Comparison of ENCODE assay signal across 1 cellular context in the genomic region with DNA sequence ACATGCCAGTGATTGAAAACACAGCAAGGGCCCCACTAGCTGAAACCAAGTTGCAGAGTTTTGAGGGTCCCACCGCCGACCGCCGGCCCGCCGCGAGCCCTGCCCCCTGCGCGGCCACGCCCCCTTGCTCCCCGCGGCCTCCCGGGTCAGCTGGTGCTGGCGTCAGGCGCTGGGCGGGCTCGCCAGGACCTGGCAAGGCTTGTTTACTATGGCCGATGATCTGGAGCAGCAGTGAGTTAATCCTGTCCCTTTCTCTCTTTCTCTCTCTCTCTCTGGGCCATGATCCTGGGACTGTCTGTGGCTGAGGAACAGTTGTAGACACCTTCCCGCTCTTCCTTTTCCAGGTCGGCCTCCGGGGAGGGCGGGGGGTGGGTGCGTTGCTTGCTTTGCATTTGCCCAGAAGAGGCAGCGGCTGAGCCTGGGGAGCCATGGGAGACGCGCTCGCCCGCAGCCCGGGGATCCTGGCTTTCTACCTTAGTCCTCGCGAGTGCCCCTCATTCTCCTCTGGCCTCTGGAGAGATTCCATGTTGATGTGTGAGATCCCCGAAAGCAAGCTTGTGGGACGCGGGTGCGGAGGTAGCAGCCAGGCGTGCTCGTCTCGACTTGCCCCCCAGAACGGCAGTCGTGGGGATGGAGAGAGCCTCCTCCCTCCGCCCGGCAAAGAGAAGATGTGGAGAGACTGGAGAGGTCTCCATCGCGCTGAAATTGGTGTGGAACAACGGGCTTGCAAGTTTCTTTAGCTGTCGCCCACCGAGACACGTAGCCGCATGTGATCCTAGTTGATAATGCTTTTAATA.
TF ChIP-seq lines count a peak whose summit lies in the region.

Gene ABHD4 (plus strand): TSS at position 202 of the 797 bp plus-strand sequence. CDS start 7 bp downstream, at position 209.

TF ChIP-seq in K562, 482 proteins besides CTCF, POLR2A, EP300 and RAD21 (continued from another document and continues in another):
- TF ChIP-seq, protein P1, sequence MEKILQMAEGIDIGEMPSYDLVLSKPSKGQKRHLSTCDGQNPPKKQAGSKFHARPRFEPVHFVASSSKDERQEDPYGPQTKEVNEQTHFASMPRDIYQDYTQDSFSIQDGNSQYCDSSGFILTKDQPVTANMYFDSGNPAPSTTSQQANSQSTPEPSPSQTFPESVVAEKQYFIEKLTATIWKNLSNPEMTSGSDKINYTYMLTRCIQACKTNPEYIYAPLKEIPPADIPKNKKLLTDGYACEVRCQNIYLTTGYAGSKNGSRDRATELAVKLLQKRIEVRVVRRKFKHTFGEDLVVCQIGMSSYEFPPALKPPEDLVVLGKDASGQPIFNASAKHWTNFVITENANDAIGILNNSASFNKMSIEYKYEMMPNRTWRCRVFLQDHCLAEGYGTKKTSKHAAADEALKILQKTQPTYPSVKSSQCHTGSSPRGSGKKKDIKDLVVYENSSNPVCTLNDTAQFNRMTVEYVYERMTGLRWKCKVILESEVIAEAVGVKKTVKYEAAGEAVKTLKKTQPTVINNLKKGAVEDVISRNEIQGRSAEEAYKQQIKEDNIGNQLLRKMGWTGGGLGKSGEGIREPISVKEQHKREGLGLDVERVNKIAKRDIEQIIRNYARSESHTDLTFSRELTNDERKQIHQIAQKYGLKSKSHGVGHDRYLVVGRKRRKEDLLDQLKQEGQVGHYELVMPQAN (IDR thresholded peaks at IDR 0.05; ENCODE audit: borderline replicate concordance): peak; percentile 19; the same call in 1 of the 2 replicates
- no peak for TF ChIP-seq STAT5A (IDR thresholded peaks at IDR 0.05; ENCODE audit: borderline replicate concordance, low read length)
- no peak for TF ChIP-seq HOMEZ (CRISPR knock-in tag; IDR thresholded peaks at IDR 0.05)
- TF ChIP-seq RBM34 (IDR thresholded peaks at IDR 0.05; ENCODE audit: borderline replicate concordance, insufficient read depth, low read length): no peak
- TF ChIP-seq MEF2D (tag; conservative IDR thresholded peaks at IDR 0.05; ENCODE audit: low read depth): no peak
- TF ChIP-seq PTTG1 (tag; IDR thresholded peaks at IDR 0.05; ENCODE audit: low read depth): no peak
- TF ChIP-seq ZNF589 (CRISPR knock-in tag; IDR thresholded peaks at IDR 0.05; ENCODE audit: low read depth): no peak
- TF ChIP-seq YY1 (IDR thresholded peaks at IDR 0.05; ENCODE audit: borderline replicate concordance in 1 of 3, control insufficient read depth in 1 of 3, extremely low read depth in 1 of 3, insufficient read depth in 3 of 3, insufficient read length in 1 of 3, insufficient replicate concordance in 2 of 3, low read depth in 1 of 3, low read length in 2 of 3): peak in 1 of 3 experiments; percentile 66
- TF ChIP-seq SIRT6 (IDR thresholded peaks at IDR 0.05; ENCODE audit: low read depth, low read length): no peak
- no peak for TF ChIP-seq CBFA2T2 (conservative IDR thresholded peaks at IDR 0.05)
- no peak for TF ChIP-seq MAFG (tag; conservative IDR thresholded peaks at IDR 0.05)
- no peak for TF ChIP-seq E2F6 (IDR thresholded peaks at IDR 0.05; ENCODE audit: borderline replicate concordance in 1 of 2, extremely low read depth in 1 of 2, insufficient read depth in 1 of 2, insufficient read length in 1 of 2, low read depth in 1 of 2, low read length in 1 of 2, poor library complexity in 1 of 2, severe bottlenecking in 1 of 2)
- TF ChIP-seq PPARD (CRISPR knock-in tag; IDR thresholded peaks at IDR 0.05): no peak
- TF ChIP-seq ZFP30 (CRISPR knock-in tag; IDR thresholded peaks at IDR 0.05; ENCODE audit: borderline replicate concordance): no peak
- TF ChIP-seq TFAM (CRISPR knock-in tag; conservative IDR thresholded peaks at IDR 0.05): no peak
- no peak for TF ChIP-seq ZNF134 (CRISPR knock-in tag; conservative IDR thresholded peaks at IDR 0.05)
- TF ChIP-seq IFI16 (CRISPR knock-in tag; IDR thresholded peaks at IDR 0.05): no peak
- TF ChIP-seq SREBF1 (IDR thresholded peaks at IDR 0.05; ENCODE audit: borderline replicate concordance, low read depth, low read length): no peak
- TF ChIP-seq, protein P2, sequence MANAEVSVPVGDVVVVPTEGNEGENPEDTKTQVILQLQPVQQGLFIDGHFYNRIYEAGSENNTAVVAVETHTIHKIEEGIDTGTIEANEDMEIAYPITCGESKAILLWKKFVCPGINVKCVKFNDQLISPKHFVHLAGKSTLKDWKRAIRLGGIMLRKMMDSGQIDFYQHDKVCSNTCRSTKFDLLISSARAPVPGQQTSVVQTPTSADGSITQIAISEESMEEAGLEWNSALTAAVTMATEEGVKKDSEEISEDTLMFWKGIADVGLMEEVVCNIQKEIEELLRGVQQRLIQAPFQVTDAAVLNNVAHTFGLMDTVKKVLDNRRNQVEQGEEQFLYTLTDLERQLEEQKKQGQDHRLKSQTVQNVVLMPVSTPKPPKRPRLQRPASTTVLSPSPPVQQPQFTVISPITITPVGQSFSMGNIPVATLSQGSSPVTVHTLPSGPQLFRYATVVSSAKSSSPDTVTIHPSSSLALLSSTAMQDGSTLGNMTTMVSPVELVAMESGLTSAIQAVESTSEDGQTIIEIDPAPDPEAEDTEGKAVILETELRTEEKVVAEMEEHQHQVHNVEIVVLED (CRISPR knock-in tag; IDR thresholded peaks at IDR 0.05): no peak
- TF ChIP-seq ZNF75A (CRISPR knock-in tag; IDR thresholded peaks at IDR 0.05): no peak
- no peak for TF ChIP-seq MXI1 (IDR thresholded peaks at IDR 0.05; ENCODE audit: low read depth, low read length)
- no peak for TF ChIP-seq JUNB (CRISPR knock-in tag; conservative IDR thresholded peaks at IDR 0.05)
- no peak for TF ChIP-seq CBX2 (IDR thresholded peaks at IDR 0.05; ENCODE audit: insufficient read depth, low read length, poor library complexity, severe bottlenecking)
- TF ChIP-seq ZNF23 (CRISPR knock-in tag; IDR thresholded peaks at IDR 0.05): no peak
- peak; percentile 24; the same call in 1 of the 2 replicates for TF ChIP-seq JUND (IDR thresholded peaks at IDR 0.05; ENCODE audit: borderline replicate concordance, low read depth, low read length)
- TF ChIP-seq JUND (tag; IDR thresholded peaks at IDR 0.05; ENCODE audit: borderline replicate concordance, low read depth, low read length): no peak
- 0 out of 2 replicates have a peak, but pooled peaks have one; percentile 17 for TF ChIP-seq SMARCA5 (IDR thresholded peaks at IDR 0.05)
- TF ChIP-seq ZNF583 (CRISPR knock-in tag; IDR thresholded peaks at IDR 0.05): no peak
- TF ChIP-seq ZNF445 (CRISPR knock-in tag; IDR thresholded peaks at IDR 0.05; ENCODE audit: low read depth): no peak
- peak; percentile 27 for TF ChIP-seq KDM5B (IDR thresholded peaks at IDR 0.05; ENCODE audit: insufficient replicate concordance, low read depth, low read length)
- TF ChIP-seq CBFB (CRISPR knock-in tag; IDR thresholded peaks at IDR 0.05): no peak
- TF ChIP-seq ZNF133 (CRISPR knock-in tag; IDR thresholded peaks at IDR 0.05): no peak
- TF ChIP-seq POLR2G (IDR thresholded peaks at IDR 0.05; ENCODE audit: low read depth, low read length): peak; percentile 74
- TF ChIP-seq NCOA2 (IDR thresholded peaks at IDR 0.05; ENCODE audit: partially characterized antibody in 2 of 2): no peak
- TF ChIP-seq PHB (CRISPR knock-in tag; IDR thresholded peaks at IDR 0.05): no peak
- TF ChIP-seq CCNT2 (IDR thresholded peaks at IDR 0.05; ENCODE audit: borderline replicate concordance, extremely low read depth, insufficient read length, low read depth, low read length): peak; percentile 51
- TF ChIP-seq POLR3G (IDR thresholded peaks at IDR 0.05; ENCODE audit: extremely low read depth, insufficient read length, insufficient replicate concordance): no peak
- no peak for TF ChIP-seq ILK (tag; IDR thresholded peaks at IDR 0.05; ENCODE audit: borderline replicate concordance, low read depth)
- no peak for TF ChIP-seq FOXM1 (IDR thresholded peaks at IDR 0.05; ENCODE audit: low read depth)
- TF ChIP-seq FOXM1 (CRISPR knock-in tag; IDR thresholded peaks at IDR 0.05; ENCODE audit: low read depth): no peak
- no peak for TF ChIP-seq HOXB6 (CRISPR knock-in tag; IDR thresholded peaks at IDR 0.05; ENCODE audit: borderline replicate concordance)
- TF ChIP-seq KLF13 (tag; IDR thresholded peaks at IDR 0.05; ENCODE audit: borderline replicate concordance, low read depth): peak; percentile 88; the same call in 1 of the 2 replicates
- TF ChIP-seq FIP1L1 (IDR thresholded peaks at IDR 0.05; ENCODE audit: low read depth, low read length, poor library complexity, severe bottlenecking): no peak
- TF ChIP-seq DIDO1 (tag; IDR thresholded peaks at IDR 0.05; ENCODE audit: low read depth): no peak
- no peak for TF ChIP-seq ZNF197 (CRISPR knock-in tag; IDR thresholded peaks at IDR 0.05; ENCODE audit: low read depth)
- TF ChIP-seq HDAC1 (IDR thresholded peaks at IDR 0.05): peak in 1 of 2 experiments; percentile 43; a peak in 2 of 4 replicates
- no peak for TF ChIP-seq ZNF121 (CRISPR knock-in tag; conservative IDR thresholded peaks at IDR 0.05)
- no peak for TF ChIP-seq CREBBP (IDR thresholded peaks at IDR 0.05; ENCODE audit: low read depth, low read length)
- TF ChIP-seq ZNF174 (CRISPR knock-in tag; IDR thresholded peaks at IDR 0.05): no peak
- TF ChIP-seq, protein P3, sequence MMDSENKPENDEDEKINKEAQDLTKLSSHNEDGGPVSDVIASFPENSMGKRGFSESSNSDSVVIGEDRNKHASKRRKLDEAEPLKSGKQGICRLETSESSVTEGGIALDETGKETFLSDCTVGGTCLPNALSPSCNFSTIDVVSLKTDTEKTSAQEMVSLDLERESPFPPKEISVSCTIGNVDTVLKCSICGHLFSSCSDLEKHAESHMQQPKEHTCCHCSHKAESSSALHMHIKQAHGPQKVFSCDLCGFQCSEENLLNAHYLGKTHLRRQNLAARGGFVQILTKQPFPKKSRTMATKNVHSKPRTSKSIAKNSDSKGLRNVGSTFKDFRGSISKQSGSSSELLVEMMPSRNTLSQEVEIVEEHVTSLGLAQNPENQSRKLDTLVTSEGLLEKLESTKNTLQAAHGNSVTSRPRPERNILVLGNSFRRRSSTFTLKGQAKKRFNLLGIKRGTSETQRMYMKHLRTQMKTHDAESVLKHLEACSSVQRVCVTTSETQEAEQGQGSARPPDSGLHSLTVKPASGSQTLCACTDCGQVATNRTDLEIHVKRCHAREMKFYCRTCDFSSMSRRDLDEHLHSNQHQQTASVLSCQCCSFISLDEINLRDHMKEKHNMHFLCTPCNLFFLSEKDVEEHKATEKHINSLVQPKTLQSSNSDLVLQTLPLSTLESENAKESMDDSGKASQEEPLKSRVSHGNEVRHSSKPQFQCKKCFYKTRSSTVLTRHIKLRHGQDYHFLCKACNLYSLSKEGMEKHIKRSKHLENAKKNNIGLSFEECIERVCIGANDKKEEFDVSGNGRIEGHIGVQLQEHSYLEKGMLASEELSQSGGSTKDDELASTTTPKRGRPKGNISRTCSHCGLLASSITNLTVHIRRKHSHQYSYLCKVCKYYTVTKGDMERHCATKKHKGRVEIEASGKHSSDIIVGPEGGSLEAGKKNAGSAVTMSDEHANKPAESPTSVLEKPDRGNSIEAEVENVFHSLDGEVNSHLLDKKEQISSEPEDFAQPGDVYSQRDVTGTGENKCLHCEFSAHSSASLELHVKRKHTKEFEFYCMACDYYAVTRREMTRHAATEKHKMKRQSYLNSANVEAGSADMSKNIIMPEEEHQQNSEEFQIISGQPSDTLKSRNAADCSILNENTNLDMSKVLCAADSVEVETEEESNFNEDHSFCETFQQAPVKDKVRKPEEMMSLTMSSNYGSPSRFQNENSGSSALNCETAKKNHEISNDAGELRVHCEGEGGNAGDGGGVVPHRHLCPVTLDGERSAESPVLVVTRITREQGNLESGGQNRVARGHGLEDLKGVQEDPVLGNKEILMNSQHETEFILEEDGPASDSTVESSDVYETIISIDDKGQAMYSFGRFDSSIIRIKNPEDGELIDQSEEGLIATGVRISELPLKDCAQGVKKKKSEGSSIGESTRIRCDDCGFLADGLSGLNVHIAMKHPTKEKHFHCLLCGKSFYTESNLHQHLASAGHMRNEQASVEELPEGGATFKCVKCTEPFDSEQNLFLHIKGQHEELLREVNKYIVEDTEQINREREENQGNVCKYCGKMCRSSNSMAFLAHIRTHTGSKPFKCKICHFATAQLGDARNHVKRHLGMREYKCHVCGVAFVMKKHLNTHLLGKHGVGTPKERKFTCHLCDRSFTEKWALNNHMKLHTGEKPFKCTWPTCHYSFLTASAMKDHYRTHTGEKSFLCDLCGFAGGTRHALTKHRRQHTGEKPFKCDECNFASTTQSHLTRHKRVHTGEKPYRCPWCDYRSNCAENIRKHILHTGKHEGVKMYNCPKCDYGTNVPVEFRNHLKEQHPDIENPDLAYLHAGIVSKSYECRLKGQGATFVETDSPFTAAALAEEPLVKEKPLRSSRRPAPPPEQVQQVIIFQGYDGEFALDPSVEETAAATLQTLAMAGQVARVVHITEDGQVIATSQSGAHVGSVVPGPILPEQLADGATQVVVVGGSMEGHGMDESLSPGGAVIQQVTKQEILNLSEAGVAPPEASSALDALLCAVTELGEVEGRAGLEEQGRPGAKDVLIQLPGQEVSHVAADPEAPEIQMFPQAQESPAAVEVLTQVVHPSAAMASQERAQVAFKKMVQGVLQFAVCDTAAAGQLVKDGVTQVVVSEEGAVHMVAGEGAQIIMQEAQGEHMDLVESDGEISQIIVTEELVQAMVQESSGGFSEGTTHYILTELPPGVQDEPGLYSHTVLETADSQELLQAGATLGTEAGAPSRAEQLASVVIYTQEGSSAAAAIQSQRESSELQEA (IDR thresholded peaks at IDR 0.05; ENCODE audit: low read depth): no peak
- TF ChIP-seq USF2 (CRISPR knock-in tag; IDR thresholded peaks at IDR 0.05): peak; percentile 52
- no peak for TF ChIP-seq TAL1 (IDR thresholded peaks at IDR 0.05)
- TF ChIP-seq ZNF766 (CRISPR knock-in tag; conservative IDR thresholded peaks at IDR 0.05): no peak
